Comparison of ENCODE assay signal across 21 cellular contexts in genomic region chr4:99754756-99755155, GRCh38.
DNase-seq lines count a peak whose midpoint lies in the region; ATAC-seq and TF ChIP-seq lines count a peak whose summit lies in the region.
"Had no signal": no experiment of that assay in that cellular context is flagged by ENCODE, and none has a peak within 500 bp of the region (broad histone marks: within the 10 kb centered on the region; RNA-seq: fewer than 3 reads in every experiment).

No MANE protein-coding gene starts in this region.

- H3K4me3 ChIP-seq in PC-3 (ENCODE audit: low read length) (no peak overlapping the region), fibroblast of lung (replicated peaks in 1 of 4; ENCODE audit: control extremely low read depth in 1 of 4, insufficient read depth in 1 of 4, low read depth in 3 of 4, low read length in 4 of 4) (no peak overlapping the region), uterus (no peak overlapping the region)
- H3K4me3 ChIP-seq: GM12878, thyroid gland had no signal

- H3K9me2 ChIP-seq in PC-3 (replicated peaks; ENCODE audit: low read length) = no peaks in the 10 kb centered on the region

- CTCF ChIA-PET in PC-3 (lab: Charles Lee) = interaction anchor here (0.5 kb wide), 1 partner anchor 863 kb away, joined by 5 read pairs; no protein-coding TSS in a partner anchor

- H3K9me3 Mint-ChIP-seq in activated naive CD4-positive, alpha-beta T cell treated with anti-CD3 and anti-CD28 coated beads, Interleukin-2, amount 50 U/mL, for 72 hours = no peaks in the 10 kb centered on the region
- H3K9me3 Mint-ChIP-seq: activated naive CD8-positive, alpha-beta T cell treated with anti-CD3 and anti-CD28 coated beads for 36 hours; activated T-helper 1 cell treated with anti-CD3 and anti-CD28 coated beads, Interleukin-12 subunit alpha, Interleukin-12 subunit beta, Interleukin-2, Interleukin-4 antibody, amounts not matched to agents 30 ng/mL and 10 ng/mL and 1 ng/mL, durations not matched to agents 14 hours and 24 hours and 36 hours; CD4-positive, alpha-beta T cell; naive B cell had no signal

- POLR2A ChIA-PET in PC-3 (lab: Charles Lee; ENCODE audit: unreplicated experiment) = no interaction called here

- H3K4me2 ChIP-seq in PC-3 (ENCODE audit: low read length) (peak overlapping the region; percentile 68), fibroblast of lung (ENCODE audit: extremely low read depth, insufficient read depth, low read length) (no peak overlapping the region)

- no peak for TF ChIP-seq POLR2A in uterus (IDR thresholded peaks at IDR 0.05)

- H3K27ac ChIP-seq in PC-3 (ENCODE audit: low read length) = peak overlapping the region; percentile 62
- H3K27ac ChIP-seq in fibroblast of lung (ENCODE audit: insufficient read depth, low read length) = no peak overlapping the region
- peak overlapping the region; percentile 37 to 61 for H3K27ac ChIP-seq in uterus
- H3K27ac ChIP-seq: thyroid gland had no signal

- H3K9me3 ChIP-seq in PC-3 (ENCODE audit: low read length) = no peaks in the 10 kb centered on the region
- H3K9me3 ChIP-seq in fibroblast of lung (ENCODE audit: control insufficient read depth, insufficient read depth, low read depth, low read length) = no peaks in the 10 kb centered on the region
- H3K9me3 ChIP-seq in uterus = no peaks in the 10 kb centered on the region
- H3K9me3 ChIP-seq: thyroid gland had no signal

- H3F3A ChIP-seq in PC-3 (ENCODE audit: low read length, unreplicated experiment) = no peaks in the 10 kb centered on the region

- H3K79me2 ChIP-seq in PC-3 (ENCODE audit: low read length) (no peaks in the 10 kb centered on the region), fibroblast of lung (ENCODE audit: control insufficient read depth, insufficient read depth, low read length) (no peaks in the 10 kb centered on the region)

- DNase-seq in Right ventricle myocardium superior = no peak
- DNase-seq in left ventricle myocardium superior = no peak
- no peak for DNase-seq in PC-3
- DNase-seq in fibroblast of lung (ENCODE audit: low read depth in 2 of 2) = peak; percentile 2 to 35
- no peak for DNase-seq in uterus
- DNase-seq in activated naive CD4-positive, alpha-beta T cell treated with anti-CD3 and anti-CD28 coated beads, Interleukin-2, amount 50 U/mL, for 72 hours (ENCODE audit: low spot score in 2 of 2) = no peak
- no peak for DNase-seq in NCI-H1092 treated with DMSO at 0.1 percent for 48 hours (lab: John Stamatoyannopoulos, UW)
- no peak for DNase-seq in iPS-NIHi7 (ENCODE audit: extremely low spot score)
- DNase-seq: activated CD4-positive, alpha-beta T cell treated with anti-CD3 and anti-CD28 coated beads for 4 hours; activated naive CD8-positive, alpha-beta T cell treated with anti-CD3 and anti-CD28 coated beads for 36 hours; CD4-positive, alpha-beta T cell; cortex of kidney; GOT3; kidney; naive B cell; NCI-H2029 treated with DMSO at 0.1 percent for 48 hours; T-helper 1 cell; thyroid gland had no signal

- H4K20me1 ChIP-seq in PC-3 (ENCODE audit: low read length) = no peaks in the 10 kb centered on the region
- H4K20me1 ChIP-seq in fibroblast of lung (ENCODE audit: control insufficient read depth, extremely low read depth, insufficient read depth, low read length) = no peaks in the 10 kb centered on the region

- no TSS peak for BruUV-seq in PC-3 (replicated peaks; lab: Mats Ljungman, UMichigan)

- H3K36me3 Mint-ChIP-seq in activated naive CD4-positive, alpha-beta T cell treated with anti-CD3 and anti-CD28 coated beads, Interleukin-2, amount 50 U/mL, for 72 hours = no peaks in the 10 kb centered on the region
- H3K36me3 Mint-ChIP-seq: activated naive CD8-positive, alpha-beta T cell treated with anti-CD3 and anti-CD28 coated beads for 36 hours; naive B cell had no signal

- H2AFZ ChIP-seq in PC-3 (ENCODE audit: low read length) (no peak overlapping the region), fibroblast of lung (ENCODE audit: low read length) (no peak overlapping the region)

- peaks cover 15% of the 10 kb centered on the region for H3K4me1 ChIP-seq in PC-3 (ENCODE audit: insufficient read depth, low read length)
- H3K4me1 ChIP-seq in fibroblast of lung (ENCODE audit: control insufficient read depth, extremely low read depth, insufficient read depth, low read length) = no peaks in the 10 kb centered on the region
- no peaks in the 10 kb centered on the region for H3K4me1 ChIP-seq in uterus
- H3K4me1 ChIP-seq: thyroid gland had no signal

- H3K36me3 ChIP-seq in PC-3 (ENCODE audit: low read depth, low read length) (no peaks in the 10 kb centered on the region), fibroblast of lung (ENCODE audit: control insufficient read depth, insufficient read depth, low read length) (no peaks in the 10 kb centered on the region), uterus (no peaks in the 10 kb centered on the region)
- H3K36me3 ChIP-seq: thyroid gland had no signal

- intact Hi-C loops in Right ventricle myocardium superior (cut with DNase I) = no loop called here
- intact Hi-C loops in left ventricle myocardium superior (cut with micrococcal nuclease) = no loop called here
- intact Hi-C loops in PC-3 (cut with micrococcal nuclease) = no loop called here
- intact Hi-C loops in uterus (cut with DNase I; ENCODE audit: low total_unique reads) = no loop called here

- H3K27ac Mint-ChIP-seq in activated naive CD4-positive, alpha-beta T cell treated with anti-CD3 and anti-CD28 coated beads, Interleukin-2, amount 50 U/mL, for 72 hours = no peak overlapping the region
- H3K27ac Mint-ChIP-seq: activated naive CD8-positive, alpha-beta T cell treated with anti-CD3 and anti-CD28 coated beads for 36 hours; activated T-helper 1 cell treated with anti-CD3 and anti-CD28 coated beads, Interleukin-12 subunit alpha, Interleukin-12 subunit beta, Interleukin-2, Interleukin-4 antibody, amounts not matched to agents 30 ng/mL and 10 ng/mL and 1 ng/mL, durations not matched to agents 14 hours and 24 hours and 36 hours; CD4-positive, alpha-beta T cell had no signal

- ATAC-seq in Right ventricle myocardium superior (ENCODE audit: poor library complexity) (peak; percentile 8), left ventricle myocardium superior (no peak), PC-3 (no peak)
- no peak for ATAC-seq in activated naive CD4-positive, alpha-beta T cell treated with anti-CD3 and anti-CD28 coated beads, Interleukin-2, amount 50 U/mL, for 72 hours
- ATAC-seq: GM12878, sciatic nerve had no signal

- 0 out of 2 replicates have a peak overlapping the region, but pooled peaks have one; percentile 27 for H3K9ac ChIP-seq in PC-3 (ENCODE audit: low read length)
- no peak overlapping the region for H3K9ac ChIP-seq in fibroblast of lung (ENCODE audit: insufficient read depth, low read length)

- no peak for TF ChIP-seq CTCF in PC-3 (conservative IDR thresholded peaks at IDR 0.05; ENCODE audit: low read depth, low read length)
- no peak for TF ChIP-seq CTCF in fibroblast of lung (conservative IDR thresholded peaks at IDR 0.05 in 1 of 2, IDR thresholded peaks at IDR 0.05 in 1 of 2; ENCODE audit: low read depth in 1 of 2, low read length in 2 of 2)
- TF ChIP-seq CTCF in uterus (IDR thresholded peaks at IDR 0.05) = no peak

- H3K27me3 ChIP-seq in PC-3 (ENCODE audit: low read length) = no peaks in the 10 kb centered on the region
- H3K27me3 ChIP-seq in fibroblast of lung (ENCODE audit: control insufficient read depth, insufficient read depth, low read length) = no peaks in the 10 kb centered on the region
- no peaks in the 10 kb centered on the region for H3K27me3 ChIP-seq in uterus
- H3K27me3 ChIP-seq: thyroid gland had no signal

Comparison
In these comparisons a context has a peak if more than half of its experiments do, and no peak if none do; other contexts are left out.
1. DNase-seq: peak in fibroblast of lung (2 of 2); none in Right ventricle myocardium superior (single experiment), left ventricle myocardium superior (single experiment), PC-3 (single experiment), uterus (0 of 2), activated naive CD4-positive, alpha-beta T cell treated with anti-CD3 and anti-CD28 coated beads, Interleukin-2, amount 50 U/mL, for 72 hours (0 of 2), NCI-H1092 treated with DMSO at 0.1 percent for 48 hours (single experiment) and iPS-NIHi7 (single experiment).